ENCODE assay signal across 18 cellular contexts in the genomic region with DNA sequence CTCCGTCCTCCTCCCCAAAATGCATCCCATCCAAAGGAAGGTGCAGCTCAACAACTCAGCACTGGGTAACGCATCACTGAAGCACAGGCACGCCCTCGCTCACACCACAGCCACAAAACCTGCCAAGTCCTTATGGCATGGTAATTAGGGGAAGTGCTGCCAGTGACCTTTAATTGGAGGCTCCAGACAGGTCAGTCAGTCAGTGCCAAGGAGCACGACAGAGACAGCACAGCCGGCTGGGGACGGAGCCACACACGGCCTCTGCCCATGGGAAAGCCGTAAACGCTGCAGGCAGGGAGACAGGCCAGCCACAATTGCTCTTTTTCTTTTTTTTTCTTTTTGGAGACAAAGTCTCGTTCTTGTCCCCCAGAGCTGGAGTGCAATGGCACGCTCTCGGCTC.
DNase-seq lines count a peak whose midpoint lies in the region; ATAC-seq lines count a peak whose summit lies in the region.
"Had no signal": no experiment of that assay in that cellular context is flagged by ENCODE, and none has a peak within 500 bp of the region (broad histone marks: within the 10 kb centered on the region; RNA-seq: fewer than 3 reads in every experiment).

No MANE protein-coding gene starts in this region.

- H3K4me3 Mint-ChIP-seq in T-cell, result peak overlapping the region in 1 of 3 donors; percentile 67
- H3K4me3 Mint-ChIP-seq: HFFc6 had no signal

- peak; percentile 62 for DNase-seq in Right ventricle myocardium superior
- no peak for DNase-seq in cardiac septum (ENCODE audit: low spot score)
- peak; percentile 29 for DNase-seq in cerebellar cortex (ENCODE audit: low spot score)
- DNase-seq in medulla oblongata (ENCODE audit: extremely low spot score), result peak; percentile 60
- DNase-seq in superior temporal gyrus (ENCODE audit: extremely low spot score), result peak; percentile 14
- no peak for DNase-seq in GF-D8 (lab: John Stamatoyannopoulos, UW)
- DNase-seq in T-cell, result no peak
- no peak for DNase-seq in NCI-H524 treated with DMSO at 0.1 percent for 48 hours (lab: John Stamatoyannopoulos, UW)
- DNase-seq: DND-41; GDM1; HFFc6; NCI-H1092 treated with DMSO at 0.1 percent for 48 hours; NCI-H2107; NCI-H345; NCI-H526 treated with DMSO at 0.1 percent for 48 hours; NK-92 treated with Interleukin-12 subunit alpha and Interleukin-12 subunit beta, amount 100 ng/mL, for 24 hours had no signal

- no peak overlapping the region for H3K27ac Mint-ChIP-seq in T-cell
- H3K27ac Mint-ChIP-seq: HFFc6 had no signal

- H3K9me3 Mint-ChIP-seq in T-cell, result no peaks in the 10 kb centered on the region
- H3K9me3 Mint-ChIP-seq: HFFc6 had no signal

- peaks cover 16% of the 10 kb centered on the region for H3K36me3 Mint-ChIP-seq in T-cell

- POLR2A ChIA-PET in T-cell (lab: Charles Lee), result no interaction called here

- peaks cover 27 to 48% (median 34%) of the 10 kb centered on the region in 3 donors for H3K4me1 Mint-ChIP-seq in T-cell

- H3K27me3 Mint-ChIP-seq in T-cell, result no peaks in the 10 kb centered on the region

- intact Hi-C loops in Right ventricle myocardium superior (cut with DNase I), result no loop called here
- intact Hi-C loops in cardiac septum (cut with DNase I), result no loop called here

- ATAC-seq in Right ventricle myocardium superior (ENCODE audit: poor library complexity) (peak; percentile 93), T-cell (replicated peaks in 1 of 4) (no peak)
- ATAC-seq: A549, HepG2 had no signal

- CTCF ChIA-PET in T-cell (lab: Charles Lee), result interaction anchor here in 1 of 2 donors (0.6 kb wide), 1 partner anchor 464 kb away, joined by 5 read pairs; no protein-coding TSS in a partner anchor

Comparison
In these comparisons a context has a peak if more than half of its experiments do, and no peak if none do; other contexts are left out.
1. DNase-seq: peak in Right ventricle myocardium superior (single experiment), cerebellar cortex (single experiment), medulla oblongata (single experiment) and superior temporal gyrus (single experiment); none in cardiac septum (single experiment), GF-D8 (single experiment), T-cell (0 of 34) and NCI-H524 treated with DMSO at 0.1 percent for 48 hours (single experiment).